ENCODE assay signal across 26 cellular contexts in the genomic region with DNA sequence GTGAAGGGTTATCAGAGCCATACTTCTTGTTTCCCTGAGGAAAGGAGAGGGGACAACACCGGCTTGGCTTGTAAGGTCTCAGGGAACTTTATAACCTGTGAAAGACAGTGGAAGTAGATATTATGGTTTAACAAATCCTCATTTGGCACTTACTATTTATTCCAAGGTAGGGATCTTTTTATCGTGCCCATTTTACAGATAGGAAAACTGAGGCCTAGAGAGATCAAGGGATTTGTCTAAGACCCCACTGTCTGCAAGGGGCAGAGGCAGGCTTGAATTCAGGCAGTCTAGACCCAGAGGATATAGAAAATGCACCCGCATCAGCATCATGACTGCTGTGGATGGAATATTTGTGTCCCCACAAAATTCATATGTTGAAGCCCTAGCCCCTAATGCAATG.
A peak's percentile ranks its signal among the peaks of the same experiment; 100 is the strongest.
DNase-seq lines count a peak whose midpoint lies in the region; ATAC-seq, FAIRE-seq and TF ChIP-seq lines count a peak whose summit lies in the region.
"Had no signal": no experiment of that assay in that cellular context is flagged by ENCODE, and none has a peak within 500 bp of the region (broad histone marks: within the 10 kb centered on the region; RNA-seq: fewer than 3 reads in every experiment).

No MANE protein-coding gene starts in this region.

- H3K9me2 ChIP-seq in hepatocyte (replicated peaks; ENCODE audit: insufficient read depth) = no peaks in the 10 kb centered on the region

- intact Hi-C loops in cardiac septum (cut with DNase I) = no loop called here
- intact Hi-C loops in right cardiac atrium (cut with DNase I) = loop anchor here in 1 of 4 donors (10.0 kb wide), 1 partner anchor 64 kb away; no protein-coding TSS in a partner anchor
- intact Hi-C loops in HepG2 (cut with micrococcal nuclease; ENCODE audit: unreplicated experiment) = no loop called here
- intact Hi-C loops in right lobe of liver (cut with DNase I) = no loop called here

- peaks cover 0 to 5% of the 10 kb centered on the region in 2 donors for H3K27me3 Mint-ChIP-seq in CD8-positive, alpha-beta memory T cell
- H3K27me3 Mint-ChIP-seq: CD4-positive, alpha-beta T cell had no signal

- 71% methylated on average over 3 of the region's 3 CpGs for WGBS in right cardiac atrium
- WGBS in HepG2 (ENCODE audit: low lambda C conversion rate) = 67% methylated on average over 3 of the region's 3 CpGs
- 49% methylated on average over 3 of the region's 3 CpGs for WGBS in right lobe of liver (ENCODE audit: insufficient coverage, low coverage, low lambda C conversion rate, missing lambda C conversion rate)
- WGBS in hepatocyte (ENCODE audit: low lambda C conversion rate, missing lambda C conversion rate) = 95% methylated on average over 3 of the region's 3 CpGs

- TF ChIP-seq POLR2A in HepG2 (IDR thresholded peaks at IDR 0.05; ENCODE audit: insufficient read depth in 1 of 2, low read depth in 2 of 2, low read length in 2 of 2) (no peak), right lobe of liver (IDR thresholded peaks at IDR 0.05) (no peak)

- ATAC-seq in right cardiac atrium (no peak), HepG2 (no peak), right lobe of liver (no peak)
- ATAC-seq: A549; CD8-positive, alpha-beta T cell; GM12878 had no signal

- H3K27ac Mint-ChIP-seq in CD8-positive, alpha-beta memory T cell = no peak overlapping the region
- H3K27ac Mint-ChIP-seq: B cell; CD4-positive, alpha-beta T cell; CD8-positive, alpha-beta T cell had no signal

- H3K27ac ChIP-seq in right cardiac atrium (ENCODE audit: low read length) = no peak overlapping the region
- H3K27ac ChIP-seq in HepG2 (ENCODE audit: extremely low read length, insufficient read depth, low read length) = no peak overlapping the region
- no peak overlapping the region for H3K27ac ChIP-seq in right lobe of liver
- no peak overlapping the region for H3K27ac ChIP-seq in osteoblast (ENCODE audit: low read depth, low read length)
- H3K27ac ChIP-seq in CD8-positive, alpha-beta memory T cell (ENCODE audit: low read depth, low read length) = no peak overlapping the region
- H3K27ac ChIP-seq in hepatocyte = no peak overlapping the region
- H3K27ac ChIP-seq: 22Rv1; A549; BLaER1 treated with 17β-estradiol and CSF1 and Interleukin-3, amounts not matched to agents 10 nM and 100 nM; C4-2B had no signal

- no peak overlapping the region for H3K4me2 ChIP-seq in HepG2 (ENCODE audit: low read depth, low read length)
- H3K4me2 ChIP-seq in osteoblast (ENCODE audit: insufficient read depth, low read length) = no peak overlapping the region
- H3K4me2 ChIP-seq in hepatocyte = no peak overlapping the region
- H3K4me2 ChIP-seq: A549 had no signal

- no peaks in the 10 kb centered on the region for H3K4me1 Mint-ChIP-seq in CD8-positive, alpha-beta memory T cell
- H3K4me1 Mint-ChIP-seq: B cell had no signal

- H3K36me3 ChIP-seq in HepG2 (replicated peaks in 1 of 2; ENCODE audit: control insufficient read depth in 1 of 2, insufficient read depth in 2 of 2, low read length in 2 of 2) = no peaks in the 10 kb centered on the region
- no peaks in the 10 kb centered on the region for H3K36me3 ChIP-seq in right lobe of liver
- H3K36me3 ChIP-seq in osteoblast (ENCODE audit: insufficient read depth, low read length) = no peaks in the 10 kb centered on the region
- H3K36me3 ChIP-seq in CD8-positive, alpha-beta memory T cell (ENCODE audit: insufficient read depth, low read length) = no peaks in the 10 kb centered on the region
- no peaks in the 10 kb centered on the region for H3K36me3 ChIP-seq in hepatocyte (replicated peaks; ENCODE audit: insufficient read depth, low read depth)
- H3K36me3 ChIP-seq: BLaER1 treated with 17β-estradiol and CSF1 and Interleukin-3, amounts not matched to agents 10 nM and 100 nM had no signal

- no peak for TF ChIP-seq RAD21 in HepG2 (CRISPR knock-in tag; IDR thresholded peaks at IDR 0.05)

- no peak overlapping the region for H3K4me3 Mint-ChIP-seq in CD8-positive, alpha-beta memory T cell
- H3K4me3 Mint-ChIP-seq: B cell; CD4-positive, alpha-beta T cell; CD8-positive, alpha-beta T cell had no signal

- DNase-seq in cardiac septum (ENCODE audit: low spot score) (peak; percentile 17), right cardiac atrium (no peak), HepG2 (ENCODE audit: low spot score) (no peak), right lobe of liver (no peak), osteoblast (ENCODE audit: insufficient read length, low spot score, missing footprints) (peak; percentile 6), hepatocyte (ENCODE audit: low spot score) (no peak)
- no peak for DNase-seq in CD8-positive, alpha-beta memory T cell
- DNase-seq: AML-193; CD8-positive, alpha-beta T cell; COR-L47; DMS 273 treated with DMSO at 0.1 percent for 48 hours; DMS153; DMS53; DMS79; DND-41; EL; GDM1 had no signal

- TF ChIP-seq EP300 in HepG2 (IDR thresholded peaks at IDR 0.05; ENCODE audit: low read depth in 2 of 2, low read length in 2 of 2) (no peak), HepG2 (CRISPR knock-in tag; IDR thresholded peaks at IDR 0.05; ENCODE audit: borderline replicate concordance) (no peak)

- peaks cover 0 to 2% (median 0%) of the 10 kb centered on the region in 5 donors for H3K9me3 Mint-ChIP-seq in CD8-positive, alpha-beta memory T cell
- H3K9me3 Mint-ChIP-seq: CD4-positive, alpha-beta T cell; CD8-positive, alpha-beta T cell had no signal

- H3K9ac ChIP-seq in HepG2 (ENCODE audit: insufficient read depth, low read depth, low read length) = no peak overlapping the region
- H3K9ac ChIP-seq: BLaER1 treated with 17β-estradiol and CSF1 and Interleukin-3, amounts not matched to agents 10 nM and 100 nM had no signal

- in situ Hi-C loops in HepG2 (cut with HindIII; ENCODE audit: extremely low pct_ligation_motif_present, low pct_unique_long_range_greater_than_20kb) = loop anchor here (10.0 kb wide), 1 partner anchor 64 kb away; no protein-coding TSS in a partner anchor

- H3K4me1 ChIP-seq in right cardiac atrium (ENCODE audit: control insufficient read depth, insufficient read depth, low read length) (no peaks in the 10 kb centered on the region), HepG2 (ENCODE audit: insufficient read depth, low read length) (no peaks in the 10 kb centered on the region), right lobe of liver (no peaks in the 10 kb centered on the region), osteoblast (ENCODE audit: insufficient read depth, low read length) (no peaks in the 10 kb centered on the region), hepatocyte (ENCODE audit: insufficient read depth) (no peaks in the 10 kb centered on the region)
- H3K4me1 ChIP-seq in CD8-positive, alpha-beta memory T cell (ENCODE audit: insufficient read depth, low read length) = no peaks in the 10 kb centered on the region
- H3K4me1 ChIP-seq: A549 had no signal

- H3K36me3 Mint-ChIP-seq in CD8-positive, alpha-beta memory T cell = no peaks in the 10 kb centered on the region
- H3K36me3 Mint-ChIP-seq: CD8-positive, alpha-beta T cell had no signal

- CTCF ChIA-PET in HepG2 (lab: Yijun Ruan, JAX; ENCODE audit: low intra/inter-chr PET ratio, low total read pairs) = no interaction called here
- CTCF ChIA-PET in CD8-positive, alpha-beta memory T cell (lab: Charles Lee) = no interaction called here

- no peak for TF ChIP-seq CTCF in HepG2 (CRISPR knock-in tag; IDR thresholded peaks at IDR 0.05)
- no peak for TF ChIP-seq CTCF in right lobe of liver (IDR thresholded peaks at IDR 0.05)
- TF ChIP-seq CTCF in osteoblast (IDR thresholded peaks at IDR 0.05; ENCODE audit: extremely low read depth, low read depth, low read length) = no peak
- no peak for TF ChIP-seq CTCF in hepatocyte (IDR thresholded peaks at IDR 0.05; ENCODE audit: poor library complexity)

- H2AFZ ChIP-seq in HepG2 (ENCODE audit: low read length) (no peak overlapping the region), osteoblast (ENCODE audit: low read length) (no peak overlapping the region), hepatocyte (no peak overlapping the region)

- H3K4me3 ChIP-seq in right cardiac atrium (ENCODE audit: low read length) (no peak overlapping the region), HepG2 (replicated peaks in 1 of 3; ENCODE audit: insufficient read depth in 1 of 3, low read depth in 2 of 3, low read length in 3 of 3) (no peak overlapping the region), right lobe of liver (no peak overlapping the region), osteoblast (ENCODE audit: insufficient read depth, low read length) (no peak overlapping the region), hepatocyte (no peak overlapping the region)
- H3K4me3 ChIP-seq in CD8-positive, alpha-beta memory T cell (ENCODE audit: low read length) = no peak overlapping the region
- H3K4me3 ChIP-seq: A549; BLaER1 treated with 17β-estradiol and CSF1 and Interleukin-3, amounts not matched to agents 10 nM and 100 nM; GM12878 had no signal

- H3K27me3 ChIP-seq in right cardiac atrium (ENCODE audit: control insufficient read depth, insufficient read depth) (no peaks in the 10 kb centered on the region), HepG2 (ENCODE audit: control insufficient read depth in 1 of 2, insufficient read depth in 2 of 2, low read length in 2 of 2) (0 out of 5 replicates have a peak, but pooled peaks cover 0 to 2% of the 10 kb centered on the region in 2 experiments), right lobe of liver (no peaks in the 10 kb centered on the region), osteoblast (ENCODE audit: insufficient read depth, low read length) (no peaks in the 10 kb centered on the region), hepatocyte (no peaks in the 10 kb centered on the region)
- no peaks in the 10 kb centered on the region for H3K27me3 ChIP-seq in CD8-positive, alpha-beta memory T cell (ENCODE audit: insufficient read depth, low read length, poor library complexity, severe bottlenecking)
- H3K27me3 ChIP-seq: BLaER1 treated with 17β-estradiol and CSF1 and Interleukin-3, amounts not matched to agents 10 nM and 100 nM had no signal

- H3K79me2 ChIP-seq in HepG2 (ENCODE audit: insufficient read depth, low read length) (no peaks in the 10 kb centered on the region), osteoblast (ENCODE audit: insufficient read depth, low read length) (no peaks in the 10 kb centered on the region), hepatocyte (no peaks in the 10 kb centered on the region)

- BruUV-seq in HepG2 (replicated peaks; lab: Mats Ljungman, UMichigan) = no TSS peak

- POLR2A ChIA-PET in HepG2 (lab: Yijun Ruan, JAX) = no interaction called here
- POLR2A ChIA-PET in CD8-positive, alpha-beta memory T cell (lab: Charles Lee) = no interaction called here

- H3K9me3 ChIP-seq in right cardiac atrium (ENCODE audit: control insufficient read depth, low read length) (no peaks in the 10 kb centered on the region), HepG2 (ENCODE audit: low read length) (no peaks in the 10 kb centered on the region), right lobe of liver (no peaks in the 10 kb centered on the region), osteoblast (ENCODE audit: low read depth, low read length) (no peaks in the 10 kb centered on the region), hepatocyte (ENCODE audit: low read depth) (no peaks in the 10 kb centered on the region)
- no peaks in the 10 kb centered on the region for H3K9me3 ChIP-seq in CD8-positive, alpha-beta memory T cell (ENCODE audit: low read length)
- H3K9me3 ChIP-seq: A549 had no signal

- H4K20me1 ChIP-seq in HepG2 (ENCODE audit: insufficient read depth, low read length) (no peaks in the 10 kb centered on the region), osteoblast (ENCODE audit: insufficient read depth, low read length) (no peaks in the 10 kb centered on the region), hepatocyte (ENCODE audit: insufficient read depth, poor library complexity, severe bottlenecking) (no peaks in the 10 kb centered on the region)
- H4K20me1 ChIP-seq: BLaER1 treated with 17β-estradiol and CSF1 and Interleukin-3, amounts not matched to agents 10 nM and 100 nM had no signal

- no peak for FAIRE-seq in HepG2 (lab: Jason Lieb, UNC)
- FAIRE-seq: A549, GM12878, GM12892, GM18507 had no signal

Comparison
In these comparisons a context has a peak if more than half of its experiments do, and no peak if none do; other contexts are left out.
1. DNase-seq: peak in cardiac septum (single experiment) and osteoblast (single experiment); none in right cardiac atrium (0 of 3), HepG2 (single experiment), right lobe of liver (0 of 3), CD8-positive, alpha-beta memory T cell (0 of 5) and hepatocyte (single experiment).